In genomic region chr6:52517502-52518278, GRCh38 we compare ENCODE assay signal across 1 cellular context.
TF ChIP-seq lines count a peak whose summit lies in the region.

No MANE protein-coding gene starts in this region.

TF ChIP-seq in HepG2, 621 proteins besides CTCF, POLR2A, EP300 and RAD21 (continued from another document and continues in another):
- TF ChIP-seq NFAT5 (CRISPR knock-in tag; IDR thresholded peaks at IDR 0.05) (no peak), ZNF724P (CRISPR knock-in tag; IDR thresholded peaks at IDR 0.05; ENCODE audit: borderline replicate concordance) (no peak), GTF3A (CRISPR knock-in tag; conservative IDR thresholded peaks at IDR 0.05) (no peak), FLYWCH1 (CRISPR knock-in tag; IDR thresholded peaks at IDR 0.05) (no peak), SNAPC2 (CRISPR knock-in tag; IDR thresholded peaks at IDR 0.05) (no peak), DNMT3B (CRISPR knock-in tag; conservative IDR thresholded peaks at IDR 0.05) (peak; percentile 20; the same call in 1 of the 2 replicates), HES4 (CRISPR knock-in tag; IDR thresholded peaks at IDR 0.05; ENCODE audit: borderline replicate concordance) (no peak), ZBTB1 (CRISPR knock-in tag; IDR thresholded peaks at IDR 0.05; ENCODE audit: borderline replicate concordance) (no peak), ZNF761 (CRISPR knock-in tag; conservative IDR thresholded peaks at IDR 0.05) (no peak), THRA (CRISPR knock-in tag; IDR thresholded peaks at IDR 0.05; ENCODE audit: borderline replicate concordance) (no peak), NCOA2 (CRISPR knock-in tag; IDR thresholded peaks at IDR 0.05) (no peak; the same call in 1 of the 2 replicates), HNF4G (IDR thresholded peaks at IDR 0.05; ENCODE audit: borderline replicate concordance, low read depth, low read length) (0 out of 2 replicates have a peak, but pooled peaks have one; percentile 11), HNF4G (CRISPR knock-in tag; IDR thresholded peaks at IDR 0.05; ENCODE audit: borderline replicate concordance, low read depth) (peak; percentile 63), ZNF614 (CRISPR knock-in tag; IDR thresholded peaks at IDR 0.05; ENCODE audit: borderline replicate concordance) (peak; percentile 79; the same call in 1 of the 2 replicates), ZNF687 (CRISPR knock-in tag; IDR thresholded peaks at IDR 0.05) (peak; percentile 89), ZC3H13 (CRISPR knock-in tag; IDR thresholded peaks at IDR 0.05) (peak; percentile 47; the same call in 1 of the 2 replicates), GMEB2 (CRISPR knock-in tag; IDR thresholded peaks at IDR 0.05; ENCODE audit: low read depth) (no peak), RAD51 (IDR thresholded peaks at IDR 0.05; ENCODE audit: borderline replicate concordance) (no peak), ZNF570 (CRISPR knock-in tag; IDR thresholded peaks at IDR 0.05; ENCODE audit: borderline replicate concordance) (no peak), TFDP2 (CRISPR knock-in tag; IDR thresholded peaks at IDR 0.05) (no peak), TBX3 (IDR thresholded peaks at IDR 0.05; ENCODE audit: borderline replicate concordance) (no peak), ZSCAN29 (CRISPR knock-in tag; conservative IDR thresholded peaks at IDR 0.05) (0 out of 2 replicates have a peak, but pooled peaks have one; percentile 12), TEAD2 (CRISPR knock-in tag; IDR thresholded peaks at IDR 0.05) (no peak), SMAD3 (CRISPR knock-in tag; IDR thresholded peaks at IDR 0.05) (no peak), RARA (CRISPR knock-in tag; IDR thresholded peaks at IDR 0.05) (peak; percentile 56), MXD3 (CRISPR knock-in tag; IDR thresholded peaks at IDR 0.05) (0 out of 2 replicates have a peak, but pooled peaks have one; percentile 11), LCORL (IDR thresholded peaks at IDR 0.05) (no peak), LCORL (CRISPR knock-in tag; IDR thresholded peaks at IDR 0.05) (peak; percentile 91), GTF2F1 (IDR thresholded peaks at IDR 0.05; ENCODE audit: low read length) (no peak), ATRX (CRISPR knock-in tag; IDR thresholded peaks at IDR 0.05; ENCODE audit: borderline replicate concordance) (no peak), BCL3 (CRISPR knock-in tag; IDR thresholded peaks at IDR 0.05) (no peak; the same call in 1 of the 2 replicates), SNAI1 (CRISPR knock-in tag; IDR thresholded peaks at IDR 0.05; ENCODE audit: borderline replicate concordance) (no peak), ZNF264 (CRISPR knock-in tag; IDR thresholded peaks at IDR 0.05) (0 out of 2 replicates have a peak, but pooled peaks have one; percentile 26), ZNF850 (CRISPR knock-in tag; conservative IDR thresholded peaks at IDR 0.05) (no peak), NR1H2 (CRISPR knock-in tag; IDR thresholded peaks at IDR 0.05; ENCODE audit: borderline replicate concordance, low read depth) (no peak; the same call in 1 of the 2 replicates), SOX6 (IDR thresholded peaks at IDR 0.05) (no peak), SOX6 (CRISPR knock-in tag; IDR thresholded peaks at IDR 0.05) (peak; percentile 82), SMARCC2 (IDR thresholded peaks at IDR 0.05) (no peak), KLF12 (CRISPR knock-in tag; IDR thresholded peaks at IDR 0.05; ENCODE audit: borderline replicate concordance) (no peak), PATZ1 (CRISPR knock-in tag; IDR thresholded peaks at IDR 0.05) (peak; percentile 74), ZNF331 (CRISPR knock-in tag; IDR thresholded peaks at IDR 0.05) (no peak; the same call in 1 of the 2 replicates), ZMAT5 (CRISPR knock-in tag; IDR thresholded peaks at IDR 0.05; ENCODE audit: borderline replicate concordance, low read depth) (no peak), KDM5B (CRISPR knock-in tag; IDR thresholded peaks at IDR 0.05; ENCODE audit: borderline replicate concordance) (peak; percentile 57; the same call in 1 of the 2 replicates), ZNF737 (CRISPR knock-in tag; IDR thresholded peaks at IDR 0.05; ENCODE audit: borderline replicate concordance) (no peak), TP53 (CRISPR knock-in tag; conservative IDR thresholded peaks at IDR 0.05) (no peak), ZNF556 (CRISPR knock-in tag; IDR thresholded peaks at IDR 0.05; ENCODE audit: borderline replicate concordance) (peak; percentile 38; the same call in 1 of the 2 replicates), TCF7L2 (IDR thresholded peaks at IDR 0.05; ENCODE audit: low read depth, low read length) (no peak), POGZ (CRISPR knock-in tag; IDR thresholded peaks at IDR 0.05) (peak; percentile 84)
